Comparison of ENCODE assay signal across 8 cellular contexts in genomic region chr12:56152132-56152755, GRCh38. TPM values are rescaled to one million over a fixed set of nuclear protein-coding genes. Genes with fewer than 3 reads are reported as not detected.
DNase-seq lines count a peak whose midpoint lies in the region; ATAC-seq and TF ChIP-seq lines count a peak whose summit lies in the region.

Gene MYL6B (plus strand): TSS chr12:56152587. CDS start chr12:56153919, 1,332 bp downstream.

- intact Hi-C loops in natural killer cell (cut with micrococcal nuclease): loop anchor here (1.0 to 10.0 kb wide), 3 partner anchors 24 to 107 kb away; partner anchors contain the start of genes ESYT1, RPS26 and SMARCC2

- H3K36me3 Mint-ChIP-seq in natural killer cell: no peaks in the 10 kb centered on the region

- H3K4me3 ChIP-seq in LNCaP clone FGC (ENCODE audit: low read depth, low read length) (peak within 1 kb of the TSS; percentile 66), fibroblast of mammary gland (ENCODE audit: control insufficient read depth, low read depth, low read length) (peak within 1 kb of the TSS; percentile 81)

- H3K9me3 Mint-ChIP-seq in natural killer cell: no peaks in the 10 kb centered on the region

- ATAC-seq in natural killer cell: peak; percentile 93 to 98 (median 97)

- peak within 1 kb of the TSS; percentile 84 for H3K4me3 Mint-ChIP-seq in natural killer cell

- H3K27ac Mint-ChIP-seq in natural killer cell: peak within 1 kb of the TSS; percentile 94 to 99

- peaks cover 12 to 33% of the 10 kb centered on the region in 2 donors for H3K4me1 Mint-ChIP-seq in natural killer cell

- no peaks in the 10 kb centered on the region for H3K27me3 Mint-ChIP-seq in natural killer cell (ENCODE audit: low read depth in 2 of 2)

- TF ChIP-seq CTCF in LNCaP clone FGC (IDR thresholded peaks at IDR 0.05; ENCODE audit: control insufficient read depth, extremely low read depth, insufficient read depth) (no peak), fibroblast of mammary gland (conservative IDR thresholded peaks at IDR 0.05; ENCODE audit: control insufficient read depth, insufficient read depth, low read depth, low read length) (no peak), natural killer cell (IDR thresholded peaks at IDR 0.05) (no peak)

- DNase-seq in EH (ENCODE audit: low read depth) (peak; percentile 92), GOT3 (lab: John Stamatoyannopoulos, UW) (peak; percentile 62), LNCaP clone FGC (ENCODE audit: low read depth) (peak; percentile 63), RPMI8226 (peak; percentile 96), fibroblast of mammary gland (ENCODE audit: low read depth) (peak; percentile 90), natural killer cell (peak; percentile 90)
- peak; percentile 83 to 91 for DNase-seq in activated T-helper 1 cell treated with anti-CD3 and anti-CD28 coated beads, Interleukin-2, amount 50 U/mL, for 16 hours (ENCODE audit: low read depth in 1 of 2, low spot score in 1 of 2)
- DNase-seq in stimulated activated naive CD4-positive, alpha-beta T cell (lab: John Stamatoyannopoulos, UW): peak; percentile 74 to 87 (median 84)

RNA-seq across cellular contexts. Expression of gene MYL6B, which starts in this region (rescaled TPM):
- 1 to 10 TPM; 6.7 to 8.9 (median 7.4) TPM for total RNA-seq in natural killer cell

Comparison
In these comparisons a context has a peak if more than half of its experiments do, and no peak if none do; other contexts are left out.
1. Peak in every context shown above with its lines: DNase-seq, ATAC-seq and H3K4me3 ChIP-seq.